In the genomic region with DNA sequence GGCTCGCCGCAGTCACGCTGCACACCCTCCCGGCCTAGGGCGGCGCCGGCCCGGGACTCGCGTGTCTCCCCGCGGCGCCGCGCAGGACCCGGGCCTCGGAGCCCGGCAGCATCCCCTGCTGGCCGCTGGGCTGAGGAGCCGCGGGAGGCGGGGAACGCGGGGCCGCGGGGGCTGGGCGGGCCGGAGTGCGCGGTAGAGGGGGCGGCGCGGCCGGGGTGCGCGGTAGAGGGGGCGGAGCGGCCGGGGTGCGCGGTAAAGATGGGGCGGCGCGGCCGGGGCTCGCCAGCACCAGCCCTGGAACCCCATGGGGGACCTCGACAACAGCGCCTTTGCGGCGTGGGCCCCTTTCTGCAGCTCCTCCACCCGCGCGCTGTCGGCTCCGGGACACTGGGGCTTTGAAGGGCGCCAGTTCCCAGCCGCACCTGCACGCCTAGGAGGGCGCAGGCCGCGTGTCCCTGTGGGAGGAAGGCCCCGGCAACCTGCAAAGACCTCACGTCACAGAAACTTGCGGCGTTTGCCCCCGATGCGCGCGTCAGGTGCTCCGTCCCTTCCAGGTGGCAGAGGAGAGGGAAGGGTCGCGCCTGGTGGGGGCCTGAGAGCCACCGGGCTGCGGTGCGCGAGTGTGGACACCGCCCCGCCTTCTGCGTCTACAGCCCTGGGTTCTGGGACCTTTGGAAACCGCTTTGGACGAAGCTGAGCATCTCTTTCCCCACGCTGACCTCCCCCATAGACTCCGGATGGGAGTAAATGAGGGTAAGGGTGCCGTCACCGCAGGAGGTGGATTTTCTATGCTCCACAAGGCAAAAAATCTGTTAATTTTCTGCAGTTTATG, we compare ENCODE assay signal across 2 cellular contexts.
TF ChIP-seq lines count a peak whose summit lies in the region.

No MANE protein-coding gene starts in this region.

TF ChIP-seq in GM12891, 5 proteins besides CTCF, POLR2A, EP300 and RAD21:
- TF ChIP-seq POU2F2 (IDR thresholded peaks at IDR 0.05; ENCODE audit: low read depth, low read length): no peak
TF ChIP-seq in GM12891: peak in this region for 0.

TF ChIP-seq in SK-N-SH, 30 proteins besides CTCF, POLR2A, EP300 and RAD21:
- no peak for TF ChIP-seq CHD2 (IDR thresholded peaks at IDR 0.05; ENCODE audit: low read length, partially characterized antibody)
- TF ChIP-seq SMC3 (IDR thresholded peaks at IDR 0.05; ENCODE audit: low read depth, low read length): peak; percentile 14; the same call in 1 of the 2 replicates
- TF ChIP-seq TAF1 (IDR thresholded peaks at IDR 0.05; ENCODE audit: borderline replicate concordance, low read depth, low read length): no peak
